17 cellular contexts compared by ENCODE assay signal in genomic region chr5:2135833-2136232, GRCh38.
A peak's percentile ranks its signal among the peaks of the same experiment; 100 is the strongest.
DNase-seq lines count a peak whose midpoint lies in the region; ATAC-seq and TF ChIP-seq lines count a peak whose summit lies in the region.
"Had no signal": no experiment of that assay in that cellular context is flagged by ENCODE, and none has a peak within 500 bp of the region (broad histone marks: within the 10 kb centered on the region; RNA-seq: fewer than 3 reads in every experiment).

No MANE protein-coding gene starts in this region.

- H3K27me3 ChIP-seq in skeletal muscle satellite cell (ENCODE audit: control insufficient read depth, insufficient read depth, low read length), result no peaks in the 10 kb centered on the region

- H3K9ac ChIP-seq in skeletal muscle satellite cell (ENCODE audit: low read depth, low read length), result peak overlapping the region; percentile 76

- no peak overlapping the region for H3K27ac Mint-ChIP-seq in natural killer cell treated with Interleukin-12 subunit alpha and Interleukin-12 subunit beta and Interleukin-15 and Interleukin-18, amount 100 ng/mL, for 72 hours
- H3K27ac Mint-ChIP-seq in natural killer cell, result no peak overlapping the region
- H3K27ac Mint-ChIP-seq in endothelial cell (ENCODE audit: unreplicated experiment), result peak overlapping the region; percentile 64
- H3K27ac Mint-ChIP-seq: B cell; CD4-positive, alpha-beta T cell; IgD-negative memory B cell had no signal

- H3K4me1 Mint-ChIP-seq in natural killer cell treated with Interleukin-12 subunit alpha and Interleukin-12 subunit beta and Interleukin-15 and Interleukin-18, amount 100 ng/mL, for 72 hours (ENCODE audit: low read depth in 2 of 2), result no peaks in the 10 kb centered on the region
- H3K4me1 Mint-ChIP-seq in natural killer cell (no peaks in the 10 kb centered on the region), endothelial cell (ENCODE audit: unreplicated experiment) (no peaks in the 10 kb centered on the region)
- H3K4me1 Mint-ChIP-seq: B cell had no signal

- no peak for TF ChIP-seq CTCF in natural killer cell (IDR thresholded peaks at IDR 0.05)
- TF ChIP-seq CTCF in endothelial cell (IDR thresholded peaks at IDR 0.05; ENCODE audit: unreplicated experiment), result no peak

- peak; percentile 44 for DNase-seq in natural killer cell treated with Interleukin-12 subunit alpha and Interleukin-12 subunit beta and Interleukin-15 and Interleukin-18, amount 100 ng/mL, for 72 hours (ENCODE audit: low spot score)
- no peak for DNase-seq in natural killer cell
- DNase-seq in endothelial cell (ENCODE audit: low spot score), result no peak
- DNase-seq in NCI-H2029 treated with DMSO at 0.1 percent for 48 hours (lab: John Stamatoyannopoulos, UW), result no peak
- DNase-seq in NCI-H1092 treated with DMSO at 0.1 percent for 48 hours (lab: John Stamatoyannopoulos, UW), result no peak
- DNase-seq: C1 segment of cervical spinal cord; Calu3; CD4-positive, alpha-beta T cell; DMS79; GOT3; HCEC 1CT; KG1 had no signal

- intact Hi-C loops in natural killer cell (cut with micrococcal nuclease), result no loop called here

- H3K36me3 ChIP-seq in skeletal muscle satellite cell (ENCODE audit: insufficient read depth, low read length), result no peaks in the 10 kb centered on the region

- H3K9me3 Mint-ChIP-seq in natural killer cell treated with Interleukin-12 subunit alpha and Interleukin-12 subunit beta and Interleukin-15 and Interleukin-18, amount 100 ng/mL, for 72 hours, result no peaks in the 10 kb centered on the region
- H3K9me3 Mint-ChIP-seq in natural killer cell (no peaks in the 10 kb centered on the region), endothelial cell (ENCODE audit: unreplicated experiment) (peaks cover 3% of the 10 kb centered on the region)
- H3K9me3 Mint-ChIP-seq: CD4-positive, alpha-beta T cell had no signal

- H3K4me3 ChIP-seq in skeletal muscle satellite cell (ENCODE audit: low read length), result no peak overlapping the region
- H3K4me3 ChIP-seq: GM12878 had no signal

- H3K4me3 Mint-ChIP-seq in natural killer cell treated with Interleukin-12 subunit alpha and Interleukin-12 subunit beta and Interleukin-15 and Interleukin-18, amount 100 ng/mL, for 72 hours, result no peak overlapping the region
- H3K4me3 Mint-ChIP-seq in natural killer cell (no peak overlapping the region), endothelial cell (ENCODE audit: unreplicated experiment) (no peak overlapping the region)
- H3K4me3 Mint-ChIP-seq: B cell; CD4-positive, alpha-beta T cell; IgD-negative memory B cell had no signal

- H3K27me3 Mint-ChIP-seq in natural killer cell treated with Interleukin-12 subunit alpha and Interleukin-12 subunit beta and Interleukin-15 and Interleukin-18, amount 100 ng/mL, for 72 hours, result peaks cover 2 to 7% of the 10 kb centered on the region in 2 donors
- H3K27me3 Mint-ChIP-seq in natural killer cell (ENCODE audit: low read depth in 2 of 2) (peaks cover 0 to 8% of the 10 kb centered on the region in 2 donors), endothelial cell (ENCODE audit: unreplicated experiment) (peaks cover 5% of the 10 kb centered on the region)
- H3K27me3 Mint-ChIP-seq: B cell had no signal

- no peak for ATAC-seq in natural killer cell treated with Interleukin-12 subunit alpha and Interleukin-12 subunit beta and Interleukin-15 and Interleukin-18, amount 100 ng/mL, for 72 hours
- ATAC-seq in natural killer cell (no peak), HG03520 (IDR thresholded peaks at IDR 0.05; ENCODE audit: unreplicated experiment) (no peak)
- ATAC-seq: GM12878 had no signal

- H3K4me2 ChIP-seq in skeletal muscle satellite cell (ENCODE audit: low read length), result peak overlapping the region; percentile 78

- H3K9me3 ChIP-seq in skeletal muscle satellite cell (replicated peaks; ENCODE audit: low read length), result no peaks in the 10 kb centered on the region

- H3K36me3 Mint-ChIP-seq in natural killer cell treated with Interleukin-12 subunit alpha and Interleukin-12 subunit beta and Interleukin-15 and Interleukin-18, amount 100 ng/mL, for 72 hours, result no peaks in the 10 kb centered on the region
- H3K36me3 Mint-ChIP-seq in natural killer cell, result no peaks in the 10 kb centered on the region
- no peaks in the 10 kb centered on the region for H3K36me3 Mint-ChIP-seq in endothelial cell (ENCODE audit: low read depth, unreplicated experiment)
- H3K36me3 Mint-ChIP-seq: IgD-negative memory B cell had no signal

- peaks cover 28% of the 10 kb centered on the region for H3K4me1 ChIP-seq in skeletal muscle satellite cell (ENCODE audit: control insufficient read depth, insufficient read depth, low read length)
